ENCODE assay signal across 21 cellular contexts in the genomic region with DNA sequence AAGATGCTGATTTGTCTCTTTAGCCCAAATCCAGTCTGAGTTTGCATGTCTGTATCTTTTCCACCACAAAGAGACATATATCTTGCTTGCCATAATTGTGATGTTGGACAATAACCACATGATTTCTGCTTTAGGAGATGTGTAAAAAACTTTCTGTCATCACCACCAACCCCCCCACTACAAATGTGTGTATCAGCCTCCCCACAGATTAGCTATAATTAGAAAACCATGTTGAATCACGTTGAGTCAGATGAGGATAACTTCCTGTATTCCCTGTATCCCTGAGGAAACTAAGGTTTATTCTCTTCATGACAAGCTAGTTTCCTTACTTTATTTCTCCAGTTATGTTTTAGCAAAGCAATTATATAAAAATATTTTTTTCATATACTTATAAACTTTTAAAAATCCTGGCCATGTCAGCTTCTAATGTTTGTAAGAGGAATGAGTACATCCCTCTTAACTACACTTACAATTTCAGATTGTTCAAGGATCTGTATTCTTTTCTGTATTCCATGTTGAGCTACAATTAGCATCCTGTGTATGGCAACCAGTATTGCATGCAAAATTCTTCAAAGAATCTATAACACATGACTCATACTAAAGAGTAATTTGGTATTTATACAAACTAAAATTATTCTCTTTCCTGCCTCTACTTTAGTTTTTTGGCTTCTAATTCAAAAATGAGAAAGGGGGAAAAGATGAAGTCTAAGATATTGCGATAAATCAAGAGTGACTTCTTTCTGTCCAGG.
DNase-seq lines count a peak whose midpoint lies in the region; ATAC-seq, FAIRE-seq and TF ChIP-seq lines count a peak whose summit lies in the region.
"Had no signal": no experiment of that assay in that cellular context is flagged by ENCODE, and none has a peak within 500 bp of the region (broad histone marks: within the 10 kb centered on the region; RNA-seq: fewer than 3 reads in every experiment).

No MANE protein-coding gene starts in this region.

- no peaks in the 10 kb centered on the region for H4K20me1 ChIP-seq in fibroblast of lung (ENCODE audit: control insufficient read depth, extremely low read depth, insufficient read depth, low read length)

- peak; percentile 80 for DNase-seq in EL
- DNase-seq in RKO (ENCODE audit: low spot score) = peak; percentile 12
- peak; percentile 39 to 83 for DNase-seq in fibroblast of lung (ENCODE audit: low read depth in 2 of 2)
- no peak for DNase-seq in frontal cortex (ENCODE audit: low spot score in 2 of 2)
- no peak for DNase-seq in stimulated activated effector memory CD8-positive, alpha-beta T cell treated with anti-CD3 and anti-CD28 coated beads, Interleukin-12 subunit alpha, Interleukin-12 subunit beta, amount 100 ng/mL, for 72 hours (ENCODE audit: low spot score in 2 of 2)
- DNase-seq in CD8-positive, alpha-beta T cell = no peak
- DNase-seq: activated CD4-positive, alpha-beta T cell treated with anti-CD3 and anti-CD28 coated beads for 36 hours; activated CD8-positive, alpha-beta memory T cell treated with anti-CD3 and anti-CD28 coated beads, Interleukin-2, amount 50 U/mL, for 48 hours; activated naive CD4-positive, alpha-beta T cell; body of pancreas; DND-41; esophagus squamous epithelium; NCI-H1105; NK-92 treated with Interleukin-12 subunit alpha and Interleukin-12 subunit beta, amount 100 ng/mL, for 24 hours; Right ventricle myocardium superior had no signal

- peak overlapping the region; percentile 13 for H3K4me2 ChIP-seq in fibroblast of lung (ENCODE audit: extremely low read depth, insufficient read depth, low read length)
- no peak overlapping the region for H3K4me2 ChIP-seq in skeletal muscle satellite cell (ENCODE audit: low read length)
- H3K4me2 ChIP-seq: GM23338 had no signal

- POLR2A ChIA-PET in CD8-positive, alpha-beta T cell (lab: Charles Lee) = no interaction called here

- peak overlapping the region; percentile 81 for H3K27ac ChIP-seq in fibroblast of lung (ENCODE audit: insufficient read depth, low read length)
- H3K27ac ChIP-seq in CD8-positive, alpha-beta T cell (ENCODE audit: low read depth, low read length) = no peak overlapping the region
- H3K27ac ChIP-seq: body of pancreas, esophagus squamous epithelium had no signal

- H3K9me3 ChIP-seq in fibroblast of lung (ENCODE audit: control insufficient read depth, insufficient read depth, low read depth, low read length) = no peaks in the 10 kb centered on the region
- H3K9me3 ChIP-seq in skeletal muscle satellite cell (replicated peaks; ENCODE audit: low read length) = no peaks in the 10 kb centered on the region
- no peaks in the 10 kb centered on the region for H3K9me3 ChIP-seq in CD8-positive, alpha-beta T cell (ENCODE audit: low read length)
- H3K9me3 ChIP-seq: body of pancreas, esophagus squamous epithelium had no signal

- intact Hi-C loops in CD8-positive, alpha-beta T cell (cut with DNase I, micrococcal nuclease) = no loop called here

- TF ChIP-seq CTCF in fibroblast of lung (conservative IDR thresholded peaks at IDR 0.05 in 1 of 2, IDR thresholded peaks at IDR 0.05 in 1 of 2; ENCODE audit: low read depth in 1 of 2, low read length in 2 of 2) = no peak
- no peak for TF ChIP-seq CTCF in CD8-positive, alpha-beta T cell (IDR thresholded peaks at IDR 0.05)

- H3K4me1 ChIP-seq in fibroblast of lung (ENCODE audit: control insufficient read depth, extremely low read depth, insufficient read depth, low read length) (peaks cover 12% of the 10 kb centered on the region), skeletal muscle satellite cell (ENCODE audit: control insufficient read depth, insufficient read depth, low read length) (peaks cover 50% of the 10 kb centered on the region)
- H3K4me1 ChIP-seq in CD8-positive, alpha-beta T cell (ENCODE audit: insufficient read depth, low read length) = no peaks in the 10 kb centered on the region
- H3K4me1 ChIP-seq: body of pancreas, esophagus squamous epithelium had no signal

- ATAC-seq in stimulated activated effector memory CD8-positive, alpha-beta T cell treated with anti-CD3 and anti-CD28 coated beads, Interleukin-12 subunit alpha, Interleukin-12 subunit beta, amount 100 ng/mL, for 72 hours = no peak
- no peak for ATAC-seq in GM21786 (IDR thresholded peaks at IDR 0.05; ENCODE audit: unreplicated experiment)
- no peak for ATAC-seq in CD8-positive, alpha-beta T cell
- ATAC-seq: activated CD4-positive, alpha-beta T cell treated with anti-CD3 and anti-CD28 coated beads for 36 hours; body of pancreas; GM12878; GM23338; natural killer cell treated with Interleukin-12 subunit alpha and Interleukin-12 subunit beta and Interleukin-15 and Interleukin-18, amount 100 ng/mL, for 72 hours had no signal

- H3K79me2 ChIP-seq in fibroblast of lung (ENCODE audit: control insufficient read depth, insufficient read depth, low read length) = no peaks in the 10 kb centered on the region

- H3K4me3 Mint-ChIP-seq in stimulated activated effector memory CD8-positive, alpha-beta T cell treated with anti-CD3 and anti-CD28 coated beads, Interleukin-12 subunit alpha, Interleukin-12 subunit beta, amount 100 ng/mL, for 72 hours = no peak overlapping the region
- H3K4me3 Mint-ChIP-seq in CD8-positive, alpha-beta T cell = no peak overlapping the region
- H3K4me3 Mint-ChIP-seq: activated CD4-positive, alpha-beta T cell treated with anti-CD3 and anti-CD28 coated beads for 36 hours; GM23338; natural killer cell treated with Interleukin-12 subunit alpha and Interleukin-12 subunit beta and Interleukin-15 and Interleukin-18, amount 100 ng/mL, for 72 hours; T-helper 2 cell treated with Interferon-gamma antibody and Interleukin-4, amounts not matched to agents 5 μg/mL and 100 μg/mL, for 36 hours had no signal

- H3K27ac Mint-ChIP-seq in stimulated activated effector memory CD8-positive, alpha-beta T cell treated with anti-CD3 and anti-CD28 coated beads, Interleukin-12 subunit alpha, Interleukin-12 subunit beta, amount 100 ng/mL, for 72 hours = no peak overlapping the region
- no peak overlapping the region for H3K27ac Mint-ChIP-seq in CD8-positive, alpha-beta T cell
- H3K27ac Mint-ChIP-seq: activated CD4-positive, alpha-beta T cell treated with anti-CD3 and anti-CD28 coated beads for 36 hours; GM23338; natural killer cell treated with Interleukin-12 subunit alpha and Interleukin-12 subunit beta and Interleukin-15 and Interleukin-18, amount 100 ng/mL, for 72 hours; T-helper 2 cell treated with Interferon-gamma antibody and Interleukin-4, amounts not matched to agents 5 μg/mL and 100 μg/mL, for 36 hours had no signal

- H3K4me1 Mint-ChIP-seq in stimulated activated effector memory CD8-positive, alpha-beta T cell treated with anti-CD3 and anti-CD28 coated beads, Interleukin-12 subunit alpha, Interleukin-12 subunit beta, amount 100 ng/mL, for 72 hours = no peaks in the 10 kb centered on the region
- no peaks in the 10 kb centered on the region for H3K4me1 Mint-ChIP-seq in CD8-positive, alpha-beta T cell (ENCODE audit: low read depth)
- H3K4me1 Mint-ChIP-seq: activated CD4-positive, alpha-beta T cell treated with anti-CD3 and anti-CD28 coated beads for 36 hours; GM23338 had no signal

- no peak overlapping the region for H2AFZ ChIP-seq in fibroblast of lung (ENCODE audit: low read length)
- H2AFZ ChIP-seq: GM23338 had no signal

- no peak overlapping the region for H3K4me3 ChIP-seq in fibroblast of lung (replicated peaks in 1 of 4; ENCODE audit: control extremely low read depth in 1 of 4, insufficient read depth in 1 of 4, low read depth in 3 of 4, low read length in 4 of 4)
- H3K4me3 ChIP-seq in skeletal muscle satellite cell (ENCODE audit: low read length) = no peak overlapping the region
- H3K4me3 ChIP-seq in CD8-positive, alpha-beta T cell (ENCODE audit: low read depth, low read length) = no peak overlapping the region
- H3K4me3 ChIP-seq: body of pancreas, esophagus squamous epithelium, GM12878, GM23338 had no signal

- H3K36me3 ChIP-seq in fibroblast of lung (ENCODE audit: control insufficient read depth, insufficient read depth, low read length) (no peaks in the 10 kb centered on the region), skeletal muscle satellite cell (ENCODE audit: insufficient read depth, low read length) (peaks cover 6% of the 10 kb centered on the region)
- H3K36me3 ChIP-seq in CD8-positive, alpha-beta T cell (ENCODE audit: insufficient read depth, low read length) = no peaks in the 10 kb centered on the region
- H3K36me3 ChIP-seq: esophagus squamous epithelium had no signal

- no peak for FAIRE-seq in frontal cortex (lab: Jason Lieb, UNC)
- FAIRE-seq: GM12878 had no signal

- H3K9me3 Mint-ChIP-seq in stimulated activated effector memory CD8-positive, alpha-beta T cell treated with anti-CD3 and anti-CD28 coated beads, Interleukin-12 subunit alpha, Interleukin-12 subunit beta, amount 100 ng/mL, for 72 hours = no peaks in the 10 kb centered on the region
- H3K9me3 Mint-ChIP-seq in CD8-positive, alpha-beta T cell = no peaks in the 10 kb centered on the region
- H3K9me3 Mint-ChIP-seq: GM23338 had no signal

- H3K27me3 ChIP-seq in fibroblast of lung (ENCODE audit: control insufficient read depth, insufficient read depth, low read length) = no peaks in the 10 kb centered on the region
- no peaks in the 10 kb centered on the region for H3K27me3 ChIP-seq in skeletal muscle satellite cell (ENCODE audit: control insufficient read depth, insufficient read depth, low read length)
- no peaks in the 10 kb centered on the region for H3K27me3 ChIP-seq in CD8-positive, alpha-beta T cell (ENCODE audit: insufficient read depth, low read length)
- H3K27me3 ChIP-seq: body of pancreas, esophagus squamous epithelium had no signal

- H3K27me3 Mint-ChIP-seq in CD8-positive, alpha-beta T cell (ENCODE audit: low read depth) = no peaks in the 10 kb centered on the region
- H3K27me3 Mint-ChIP-seq: activated CD4-positive, alpha-beta T cell treated with anti-CD3 and anti-CD28 coated beads for 36 hours; natural killer cell treated with Interleukin-12 subunit alpha and Interleukin-12 subunit beta and Interleukin-15 and Interleukin-18, amount 100 ng/mL, for 72 hours had no signal

- CTCF ChIA-PET in CD8-positive, alpha-beta T cell (lab: Charles Lee) = no interaction called here

- no peaks in the 10 kb centered on the region for H3K36me3 Mint-ChIP-seq in stimulated activated effector memory CD8-positive, alpha-beta T cell treated with anti-CD3 and anti-CD28 coated beads, Interleukin-12 subunit alpha, Interleukin-12 subunit beta, amount 100 ng/mL, for 72 hours
- no peaks in the 10 kb centered on the region for H3K36me3 Mint-ChIP-seq in CD8-positive, alpha-beta T cell
- H3K36me3 Mint-ChIP-seq: natural killer cell treated with Interleukin-12 subunit alpha and Interleukin-12 subunit beta and Interleukin-15 and Interleukin-18, amount 100 ng/mL, for 72 hours had no signal

- H3K9ac ChIP-seq in fibroblast of lung (ENCODE audit: insufficient read depth, low read length) = no peak overlapping the region
- H3K9ac ChIP-seq in skeletal muscle satellite cell (ENCODE audit: low read depth, low read length) = peak overlapping the region; percentile 51

Comparison
In these comparisons a context has a peak if more than half of its experiments do, and no peak if none do; other contexts are left out.
1. DNase-seq: peak in EL (single experiment), RKO (single experiment) and fibroblast of lung (2 of 2); none in frontal cortex (0 of 2), stimulated activated effector memory CD8-positive, alpha-beta T cell treated with anti-CD3 and anti-CD28 coated beads, Interleukin-12 subunit alpha, Interleukin-12 subunit beta, amount 100 ng/mL, for 72 hours (0 of 2) and CD8-positive, alpha-beta T cell (0 of 7).